In genomic region chr1:31155216-31155806, GRCh38 we compare ENCODE assay signal across 1 cellular context.
A peak's percentile ranks its signal among the peaks of the same experiment; 100 is the strongest.
TF ChIP-seq lines count a peak whose summit lies in the region.

No MANE protein-coding gene starts in this region.

TF ChIP-seq in HepG2, 621 proteins besides CTCF, POLR2A, EP300 and RAD21 (continued from another document and continues in another):
- TF ChIP-seq ZFP91 (CRISPR knock-in tag; IDR thresholded peaks at IDR 0.05; ENCODE audit: borderline replicate concordance) (peak; percentile 60; the same call in 1 of the 2 replicates), PLRG1 (conservative IDR thresholded peaks at IDR 0.05) (no peak), ZNF446 (CRISPR knock-in tag; IDR thresholded peaks at IDR 0.05) (no peak), PAXIP1 (CRISPR knock-in tag; conservative IDR thresholded peaks at IDR 0.05) (0 out of 2 replicates have a peak, but pooled peaks have one; percentile 47), ZNF574 (CRISPR knock-in tag; IDR thresholded peaks at IDR 0.05) (peak; percentile 58), ZNF703 (CRISPR knock-in tag; IDR thresholded peaks at IDR 0.05; ENCODE audit: borderline replicate concordance) (no peak), FOXC1 (CRISPR knock-in tag; IDR thresholded peaks at IDR 0.05; ENCODE audit: borderline replicate concordance) (peak; percentile 61; the same call in 1 of the 2 replicates), ZGPAT (CRISPR knock-in tag; IDR thresholded peaks at IDR 0.05) (peak; percentile 47; the same call in 1 of the 2 replicates), GABPB1 (CRISPR knock-in tag; IDR thresholded peaks at IDR 0.05) (peak; percentile 75), HDAC2 (CRISPR knock-in tag; IDR thresholded peaks at IDR 0.05) (0 out of 2 replicates have a peak, but pooled peaks have one; percentile 11), RAD51 (IDR thresholded peaks at IDR 0.05; ENCODE audit: borderline replicate concordance) (no peak), ZNF430 (CRISPR knock-in tag; IDR thresholded peaks at IDR 0.05) (peak; percentile 2; the same call in 1 of the 2 replicates), TGIF2 (CRISPR knock-in tag; IDR thresholded peaks at IDR 0.05) (no peak), ZNF891 (CRISPR knock-in tag; IDR thresholded peaks at IDR 0.05) (0 out of 2 replicates have a peak, but pooled peaks have one; percentile 34), TBX2 (CRISPR knock-in tag; IDR thresholded peaks at IDR 0.05; ENCODE audit: borderline replicate concordance) (peak; percentile 7; the same call in 1 of the 2 replicates), HIC2 (CRISPR knock-in tag; IDR thresholded peaks at IDR 0.05; ENCODE audit: low read depth) (0 out of 2 replicates have a peak, but pooled peaks have one; percentile 23), ZNF652 (CRISPR knock-in tag; IDR thresholded peaks at IDR 0.05; ENCODE audit: borderline replicate concordance, low read depth) (no peak), KDM5B (CRISPR knock-in tag; IDR thresholded peaks at IDR 0.05; ENCODE audit: borderline replicate concordance) (peak; percentile 36; the same call in 1 of the 2 replicates), ZNF746 (CRISPR knock-in tag; IDR thresholded peaks at IDR 0.05) (0 out of 2 replicates have a peak, but pooled peaks have one; percentile 16), ZNF589 (CRISPR knock-in tag; conservative IDR thresholded peaks at IDR 0.05) (no peak), KLF13 (CRISPR knock-in tag; IDR thresholded peaks at IDR 0.05) (no peak), AHR (CRISPR knock-in tag; IDR thresholded peaks at IDR 0.05) (0 out of 2 replicates have a peak, but pooled peaks have one; percentile 33), HMGXB4 (CRISPR knock-in tag; IDR thresholded peaks at IDR 0.05; ENCODE audit: borderline replicate concordance in 1 of 2, low read depth in 1 of 2) (peak; percentile 17 to 62; a peak in 2 of 4 replicates), ZNF776 (CRISPR knock-in tag; IDR thresholded peaks at IDR 0.05) (peak; percentile 31; the same call in 1 of the 2 replicates), ERF (CRISPR knock-in tag; IDR thresholded peaks at IDR 0.05) (peak; percentile 52; the same call in 1 of the 2 replicates), ZSCAN21 (CRISPR knock-in tag; IDR thresholded peaks at IDR 0.05; ENCODE audit: borderline replicate concordance) (0 out of 2 replicates have a peak, but pooled peaks have one; percentile 20), ZNF552 (CRISPR knock-in tag; IDR thresholded peaks at IDR 0.05; ENCODE audit: borderline replicate concordance) (no peak), STAG1 (CRISPR knock-in tag; IDR thresholded peaks at IDR 0.05) (0 out of 2 replicates have a peak, but pooled peaks have one; percentile 16), ZNF333 (CRISPR knock-in tag; IDR thresholded peaks at IDR 0.05; ENCODE audit: borderline replicate concordance) (no peak; the same call in 1 of the 2 replicates), GPBP1L1 (CRISPR knock-in tag; IDR thresholded peaks at IDR 0.05) (no peak), ZNF883 (CRISPR knock-in tag; IDR thresholded peaks at IDR 0.05; ENCODE audit: not compliant biosample characterization) (no peak), DRAP1 (CRISPR knock-in tag; IDR thresholded peaks at IDR 0.05) (no peak), CERS6 (CRISPR knock-in tag; IDR thresholded peaks at IDR 0.05) (no peak), MAFG (CRISPR knock-in tag; IDR thresholded peaks at IDR 0.05) (no peak), TCF12 (IDR thresholded peaks at IDR 0.05) (no peak), TCF12 (CRISPR knock-in tag; IDR thresholded peaks at IDR 0.05) (0 out of 2 replicates have a peak, but pooled peaks have one; percentile 44), ZNF790 (CRISPR knock-in tag; IDR thresholded peaks at IDR 0.05; ENCODE audit: borderline replicate concordance) (0 out of 2 replicates have a peak, but pooled peaks have one; percentile 37), ZFY (CRISPR knock-in tag; IDR thresholded peaks at IDR 0.05) (peak; percentile 66), ZSCAN20 (CRISPR knock-in tag; IDR thresholded peaks at IDR 0.05; ENCODE audit: borderline replicate concordance) (peak; percentile 54; the same call in 1 of the 2 replicates), ZNF501 (CRISPR knock-in tag; IDR thresholded peaks at IDR 0.05) (no peak; the same call in 1 of the 2 replicates), POGK (CRISPR knock-in tag; conservative IDR thresholded peaks at IDR 0.05) (peak; percentile 35; the same call in 1 of the 2 replicates), KMT2B (CRISPR knock-in tag; IDR thresholded peaks at IDR 0.05) (no peak), HNRNPK (IDR thresholded peaks at IDR 0.05; ENCODE audit: low read depth, low read length, poor library complexity, severe bottlenecking) (peak; percentile 97), NFKBIZ (CRISPR knock-in tag; IDR thresholded peaks at IDR 0.05) (no peak), PHF8 (CRISPR knock-in tag; IDR thresholded peaks at IDR 0.05) (peak; percentile 33; the same call in 1 of the 2 replicates)
